ENCODE assay signal across 1 cellular context in the genomic region with DNA sequence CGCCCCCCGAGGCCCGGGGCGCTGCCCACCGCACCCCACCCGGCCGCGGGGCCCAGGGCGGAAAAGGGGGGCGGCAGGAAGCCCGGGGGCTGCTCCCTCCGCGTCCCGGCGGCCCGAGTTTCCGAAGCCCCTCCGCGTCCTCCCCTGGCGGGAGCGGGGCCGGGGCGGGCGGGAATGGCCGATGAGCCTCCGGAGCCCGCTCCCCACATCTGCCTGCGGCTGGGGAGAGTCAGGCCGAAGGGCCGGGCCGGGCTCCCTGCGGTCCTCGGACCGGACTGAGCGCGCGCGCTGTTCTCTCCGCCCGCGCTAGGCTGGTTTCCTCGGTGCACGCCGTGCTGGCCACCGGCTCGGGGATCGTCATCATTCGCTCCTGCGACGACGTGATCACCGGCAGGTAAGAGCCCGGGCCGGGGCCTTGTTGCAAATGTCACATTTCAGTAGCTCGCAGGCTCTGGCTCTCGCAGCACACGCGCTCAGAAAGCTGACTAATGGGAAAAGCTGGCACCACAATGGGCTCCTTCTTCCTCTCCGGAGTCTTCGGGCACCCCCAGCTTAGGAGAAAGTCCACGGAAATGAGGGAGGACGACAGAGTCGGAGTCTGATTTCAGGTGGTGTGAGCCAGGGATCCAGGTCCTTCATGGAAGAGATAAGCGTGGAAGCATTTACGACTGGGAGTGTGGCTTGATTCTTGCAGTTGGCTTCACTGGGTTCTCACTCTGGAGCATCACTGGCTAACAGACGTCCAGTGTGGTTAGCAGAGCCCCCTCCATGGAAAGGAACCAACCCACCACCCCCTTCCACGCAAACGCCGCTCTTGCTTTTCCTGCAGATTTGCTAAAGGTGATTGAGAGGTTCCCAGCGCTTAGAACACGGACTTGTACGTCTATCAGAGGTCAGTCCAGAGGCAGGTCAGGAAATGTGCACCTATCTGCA.
TF ChIP-seq lines count a peak whose summit lies in the region.

No MANE protein-coding gene starts in this region.

TF ChIP-seq in neural cell, 6 proteins besides CTCF, POLR2A, EP300 and RAD21:
- TF ChIP-seq MXI1 (conservative IDR thresholded peaks at IDR 0.05; ENCODE audit: poor library complexity, severe bottlenecking) (peak; percentile 73), SMC3 (conservative IDR thresholded peaks at IDR 0.05; ENCODE audit: poor library complexity) (no peak), POLR2AphosphoS5 (IDR thresholded peaks at IDR 0.05) (no peak)
- TF ChIP-seq, protein P1, sequence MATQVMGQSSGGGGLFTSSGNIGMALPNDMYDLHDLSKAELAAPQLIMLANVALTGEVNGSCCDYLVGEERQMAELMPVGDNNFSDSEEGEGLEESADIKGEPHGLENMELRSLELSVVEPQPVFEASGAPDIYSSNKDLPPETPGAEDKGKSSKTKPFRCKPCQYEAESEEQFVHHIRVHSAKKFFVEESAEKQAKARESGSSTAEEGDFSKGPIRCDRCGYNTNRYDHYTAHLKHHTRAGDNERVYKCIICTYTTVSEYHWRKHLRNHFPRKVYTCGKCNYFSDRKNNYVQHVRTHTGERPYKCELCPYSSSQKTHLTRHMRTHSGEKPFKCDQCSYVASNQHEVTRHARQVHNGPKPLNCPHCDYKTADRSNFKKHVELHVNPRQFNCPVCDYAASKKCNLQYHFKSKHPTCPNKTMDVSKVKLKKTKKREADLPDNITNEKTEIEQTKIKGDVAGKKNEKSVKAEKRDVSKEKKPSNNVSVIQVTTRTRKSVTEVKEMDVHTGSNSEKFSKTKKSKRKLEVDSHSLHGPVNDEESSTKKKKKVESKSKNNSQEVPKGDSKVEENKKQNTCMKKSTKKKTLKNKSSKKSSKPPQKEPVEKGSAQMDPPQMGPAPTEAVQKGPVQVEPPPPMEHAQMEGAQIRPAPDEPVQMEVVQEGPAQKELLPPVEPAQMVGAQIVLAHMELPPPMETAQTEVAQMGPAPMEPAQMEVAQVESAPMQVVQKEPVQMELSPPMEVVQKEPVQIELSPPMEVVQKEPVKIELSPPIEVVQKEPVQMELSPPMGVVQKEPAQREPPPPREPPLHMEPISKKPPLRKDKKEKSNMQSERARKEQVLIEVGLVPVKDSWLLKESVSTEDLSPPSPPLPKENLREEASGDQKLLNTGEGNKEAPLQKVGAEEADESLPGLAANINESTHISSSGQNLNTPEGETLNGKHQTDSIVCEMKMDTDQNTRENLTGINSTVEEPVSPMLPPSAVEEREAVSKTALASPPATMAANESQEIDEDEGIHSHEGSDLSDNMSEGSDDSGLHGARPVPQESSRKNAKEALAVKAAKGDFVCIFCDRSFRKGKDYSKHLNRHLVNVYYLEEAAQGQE (IDR thresholded peaks at IDR 0.05; ENCODE audit: borderline replicate concordance), result no peak
